ENCODE assay signal across 36 cellular contexts in the genomic region with DNA sequence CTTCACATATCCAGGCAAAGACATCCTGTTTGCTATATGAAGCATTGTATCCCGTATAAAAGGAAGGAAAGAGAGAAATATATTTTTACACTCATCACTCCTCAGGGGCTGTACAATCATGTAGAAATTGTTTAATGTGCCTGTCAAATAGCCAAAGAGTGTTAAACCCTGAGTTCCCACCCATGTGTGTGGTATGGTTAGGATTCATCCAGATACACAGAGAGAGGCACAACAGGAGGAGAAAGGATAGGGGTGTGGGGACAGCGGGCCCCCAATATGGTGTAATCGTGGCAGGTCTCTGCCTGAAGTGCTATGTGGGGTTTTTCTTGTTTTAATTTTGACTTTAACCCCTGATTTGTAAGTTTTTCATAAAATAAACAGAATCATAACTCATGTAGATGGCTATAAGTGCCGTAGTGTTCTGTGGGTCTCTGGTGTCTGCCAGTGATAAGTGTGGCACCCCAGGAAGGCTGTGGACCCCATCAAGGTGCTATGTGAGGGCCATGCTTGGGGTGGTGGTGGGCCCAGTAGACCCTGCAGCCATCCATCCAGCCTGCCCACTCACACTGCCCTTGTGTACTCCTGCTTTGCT. TPM values are rescaled to one million over a fixed set of nuclear protein-coding genes. Genes with fewer than 3 reads are reported as not detected.
"Had no signal": no experiment of that assay in that cellular context is flagged by ENCODE, and none has a peak within 500 bp of the region (broad histone marks: within the 10 kb centered on the region; RNA-seq: fewer than 3 reads in every experiment).

No MANE protein-coding gene starts in this region.

- H3K4me2 ChIP-seq: KMS-11 had no signal

- H3K9me3 ChIP-seq: MG63 had no signal

- DNase-seq: Karpas-422, Kasumi-1, KG1, MG63, MM.1S, MV-4-11, NCI-H1048, NCI-H1092, NCI-H1092 treated with DMSO at 0.1 percent for 48 hours, NCI-H1105, NCI-H1105 treated with DMSO at 0.1 percent for 48 hours, NCI-H1417, NCI-H1417 treated with DMSO at 0.1 percent for 48 hours, NCI-H1436, NCI-H1436 treated with DMSO at 0.1 percent for 48 hours, NCI-H146, NCI-H1694, NCI-H1694 treated with DMSO at 0.1 percent for 48 hours, NCI-H187, NCI-H187 treated with DMSO at 0.1 percent for 48 hours, NCI-H1930, NCI-H2029, NCI-H2029 treated with DMSO at 0.1 percent for 48 hours, NCI-H2081, NCI-H2081 treated with DMSO at 0.1 percent for 48 hours, NCI-H2107, NCI-H2171, NCI-H2171 treated with DMSO at 0.1 percent for 48 hours, NCI-H2227 treated with DMSO at 0.1 percent for 48 hours, NCI-H226, NCI-H345, NCI-H446 treated with DMSO at 0.1 percent for 48 hours, NCI-H510A had no signal

- H3K4me3 ChIP-seq: MG63 had no signal

- H3K27ac ChIP-seq: KMS-11 had no signal

- H3K9ac ChIP-seq: KMS-11 had no signal

- H3K36me3 ChIP-seq: MG63 had no signal

RNA-seq across cellular contexts. Expression of a gene that starts 10.2 kb away (rescaled TPM):
- total RNA-seq: LHCN-M2, M059J had no signal

RNA-seq across cellular contexts. Expression of a gene that starts 34.1 kb away (rescaled TPM):
- total RNA-seq: LHCN-M2, M059J had no signal
